8 cellular contexts compared by ENCODE assay signal in the genomic region with DNA sequence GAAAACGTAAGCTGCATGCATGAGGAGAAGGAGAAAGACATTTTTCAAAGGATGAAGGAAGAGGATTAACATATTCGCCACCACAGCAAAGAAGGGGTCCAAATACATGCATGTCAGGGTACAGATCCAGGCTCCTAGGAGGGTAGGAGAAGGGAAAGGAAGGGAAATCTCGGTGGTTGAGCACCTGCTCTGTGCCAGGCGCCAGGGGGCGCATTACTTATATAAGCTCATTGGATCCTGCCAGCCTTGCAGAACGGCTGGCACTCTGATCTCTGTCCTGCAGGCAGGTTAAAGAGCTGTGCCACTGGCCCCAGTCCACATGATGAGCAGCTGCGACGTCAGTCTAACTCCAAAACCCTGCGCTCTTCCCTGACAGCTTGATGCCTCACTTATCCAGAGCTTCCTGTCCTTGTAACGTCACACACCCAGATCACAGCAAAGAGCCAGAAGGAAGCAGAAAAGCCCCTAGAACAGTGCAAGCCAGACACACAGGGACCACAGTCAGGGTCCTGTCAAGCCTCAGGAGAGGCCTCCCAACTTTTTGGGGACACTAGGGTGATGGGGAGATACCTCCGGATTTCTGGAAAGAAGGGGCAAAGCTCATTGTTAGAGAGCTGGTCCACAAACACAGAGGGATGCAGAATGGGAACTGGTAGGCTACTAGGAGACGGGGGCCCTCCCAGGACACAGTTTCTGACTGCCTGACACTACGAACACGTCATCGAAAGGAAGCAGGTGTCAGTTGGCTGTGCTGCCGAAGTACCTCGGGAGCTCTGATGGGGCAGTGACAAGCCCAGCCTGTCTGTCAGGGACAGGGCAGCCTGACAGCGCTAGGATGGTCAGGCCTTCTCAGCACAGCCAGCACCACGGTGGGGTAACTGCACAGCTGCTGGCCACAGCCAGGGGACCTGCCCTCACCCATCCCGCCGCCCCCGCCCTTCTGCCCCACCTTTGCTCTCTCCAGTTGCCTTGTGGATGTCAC.
DNase-seq lines count a peak whose midpoint lies in the region; ATAC-seq, FAIRE-seq and TF ChIP-seq lines count a peak whose summit lies in the region.

No MANE protein-coding gene starts in this region.

- TF ChIP-seq CTCF in RWPE2 (IDR thresholded peaks at IDR 0.05; ENCODE audit: poor library complexity, severe bottlenecking): peak; percentile 68
- TF ChIP-seq CTCF in bronchial epithelial cell (IDR thresholded peaks at IDR 0.05; ENCODE audit: insufficient read depth, low read length, severe bottlenecking): peak; percentile 91

- H3K36me3 ChIP-seq in RWPE2 (ENCODE audit: low read depth) (no peaks in the 10 kb centered on the region), bronchial epithelial cell (ENCODE audit: control insufficient read depth, insufficient read depth, low read length) (no peaks in the 10 kb centered on the region)

- H3K27ac ChIP-seq in RWPE2 (ENCODE audit: poor library complexity, severe bottlenecking): no peak overlapping the region

- no peaks in the 10 kb centered on the region for H3K4me1 ChIP-seq in RWPE2 (ENCODE audit: insufficient read depth, poor library complexity, severe bottlenecking)

- H3K9me3 ChIP-seq in RWPE2 (ENCODE audit: severe bottlenecking): no peaks in the 10 kb centered on the region

- DNase-seq in EH (ENCODE audit: low read depth): peak; percentile 53
- DNase-seq in MV-4-11 (lab: John Stamatoyannopoulos, UW): peak; percentile 61
- DNase-seq in RWPE2 (ENCODE audit: low spot score): no peak
- DNase-seq in bronchial epithelial cell (ENCODE audit: low read depth): peak; percentile 50
- peak; percentile 64 for DNase-seq in kidney glomerular epithelial cell (lab: John Stamatoyannopoulos, UW)
- peak; percentile 4 for DNase-seq in stimulated activated CD8-positive, alpha-beta memory T cell treated with anti-CD3 and anti-CD28 coated beads, Interleukin-15, amount 100 ng/mL, for 1 hour (ENCODE audit: low read depth)

- no peak for FAIRE-seq in bronchial epithelial cell (lab: Jason Lieb, UNC)

- ATAC-seq in GM21737 (IDR thresholded peaks at IDR 0.05; ENCODE audit: unreplicated experiment) (peak; percentile 58), RWPE2 (ENCODE audit: low read depth) (peak; percentile 60; the same call in 1 of the 3 replicates), GM18858 (IDR thresholded peaks at IDR 0.05; ENCODE audit: unreplicated experiment) (no peak)

- H3K4me3 ChIP-seq in RWPE2 (ENCODE audit: severe bottlenecking) (no peak overlapping the region), bronchial epithelial cell (ENCODE audit: low read depth, low read length) (no peak overlapping the region)

- H3K27me3 ChIP-seq in RWPE2 (ENCODE audit: insufficient read depth, poor library complexity, severe bottlenecking) (no peaks in the 10 kb centered on the region), bronchial epithelial cell (ENCODE audit: control insufficient read depth, insufficient read depth, low read length) (no peaks in the 10 kb centered on the region)
